ENCODE assay signal across 1 cellular context in the genomic region with DNA sequence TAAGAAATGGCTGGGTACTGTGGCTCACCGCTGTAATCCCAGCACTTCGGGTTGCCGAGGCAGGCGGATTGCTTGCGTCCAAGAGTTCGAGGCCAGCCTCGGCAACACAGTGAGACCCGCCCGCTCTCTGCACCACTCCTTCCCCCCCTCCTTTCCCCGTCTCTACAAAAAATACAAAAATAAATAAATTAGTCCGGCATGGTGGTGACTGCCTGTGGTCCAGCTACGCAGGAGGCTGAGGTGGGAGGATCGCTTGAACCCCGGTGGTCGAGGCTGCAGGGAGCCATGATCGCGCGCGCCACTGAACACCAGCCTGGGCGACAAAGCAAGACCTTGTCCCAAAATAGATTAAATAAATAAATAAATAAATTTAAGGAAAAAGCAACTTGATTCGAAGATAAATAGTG.
TF ChIP-seq lines count a peak whose summit lies in the region.

No MANE protein-coding gene starts in this region.

TF ChIP-seq in liver, 16 proteins besides CTCF, POLR2A, EP300 and RAD21 (continued from another document):
- TF ChIP-seq HNF4A (conservative IDR thresholded peaks at IDR 0.05): no peak
- TF ChIP-seq, protein P1, sequence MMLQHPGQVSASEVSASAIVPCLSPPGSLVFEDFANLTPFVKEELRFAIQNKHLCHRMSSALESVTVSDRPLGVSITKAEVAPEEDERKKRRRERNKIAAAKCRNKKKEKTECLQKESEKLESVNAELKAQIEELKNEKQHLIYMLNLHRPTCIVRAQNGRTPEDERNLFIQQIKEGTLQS (IDR thresholded peaks at IDR 0.05): no peak
